ENCODE assay signal across 21 cellular contexts in genomic region chr2:193124820-193125219, GRCh38.
DNase-seq lines count a peak whose midpoint lies in the region; ATAC-seq, FAIRE-seq and TF ChIP-seq lines count a peak whose summit lies in the region.
"Had no signal": no experiment of that assay in that cellular context is flagged by ENCODE, and none has a peak within 500 bp of the region (broad histone marks: within the 10 kb centered on the region; RNA-seq: fewer than 3 reads in every experiment).

No MANE protein-coding gene starts in this region.

- H3K79me2 ChIP-seq in GM12878 (ENCODE audit: control insufficient read depth, insufficient read depth, low read length), result no peaks in the 10 kb centered on the region

- peak; percentile 66 for DNase-seq in HT-29 (ENCODE audit: low spot score)
- DNase-seq in GM12878 (ENCODE audit: low read depth, low spot score), result no peak
- no peak for DNase-seq in left colon
- no peak for DNase-seq in transverse colon
- DNase-seq in activated CD4-positive, CD25-positive, alpha-beta regulatory T cell (lab: John Stamatoyannopoulos, UW), result no peak
- DNase-seq in T-cell, result no peak
- DNase-seq in kidney, result no peak
- DNase-seq: ACHN; BE2C; C1 segment of cervical spinal cord; CD4-positive, CD25-positive, alpha-beta regulatory T cell; CD8-positive, alpha-beta memory T cell; COR-L47; DMS 273 treated with DMSO at 0.1 percent for 48 hours; DMS79; GDM1; HCEC 1CT had no signal

- H4K20me1 ChIP-seq in GM12878 (ENCODE audit: control insufficient read depth, insufficient read depth), result no peaks in the 10 kb centered on the region

- FAIRE-seq in GM12878 (lab: Jason Lieb, UNC), result peak; percentile 75
- FAIRE-seq in kidney (lab: Jason Lieb, UNC), result no peak
- FAIRE-seq: H54, HepG2 had no signal

- SMC1A ChIA-PET in GM12878 (lab: Charles Lee; ENCODE audit: uncharacterized antibody, unreplicated experiment), result interaction anchor here (1.0 kb wide), 1 partner anchor 8 kb away, joined by 3 read pairs; no protein-coding TSS in a partner anchor

- no peaks in the 10 kb centered on the region for H3K27me3 ChIP-seq in GM12878 (replicated peaks in 1 of 2; ENCODE audit: control insufficient read depth in 2 of 2, insufficient read depth in 2 of 2, low read length in 1 of 2)
- H3K27me3 ChIP-seq in transverse colon, result no peaks in the 10 kb centered on the region
- H3K27me3 ChIP-seq: BE2C had no signal

- H3K27ac Mint-ChIP-seq in T-cell, result no peak overlapping the region
- H3K27ac Mint-ChIP-seq: CD4-positive, CD25-positive, alpha-beta regulatory T cell; CD8-positive, alpha-beta memory T cell; GM23338; IgD-negative memory B cell had no signal

- no TSS peak for BruUV-seq in GM12878 (replicated peaks; lab: Mats Ljungman, UMichigan)

- CTCF ChIA-PET in GM12878 (lab: Yijun Ruan, JAX), result no interaction called here
- CTCF ChIA-PET in T-cell (lab: Charles Lee), result no interaction called here

- H3K27me3 Mint-ChIP-seq in T-cell, result no peaks in the 10 kb centered on the region
- H3K27me3 Mint-ChIP-seq: CD4-positive, CD25-positive, alpha-beta regulatory T cell; CD8-positive, alpha-beta memory T cell; IgD-negative memory B cell had no signal

- in situ Hi-C loops in GM12878 (cut with MboI), result no loop called here
- in situ Hi-C loops in transverse colon (cut with MboI; ENCODE audit: low pct_ligation_motif_present in 1 of 4, low pct_unique_long_range_greater_than_20kb in 1 of 4, low sequenced_read_pairs in 3 of 4), result no loop called here

- POLR2A ChIA-PET in GM12878 (lab: Charles Lee) (no interaction called here), T-cell (lab: Charles Lee) (no interaction called here)

- H3K9me3 ChIP-seq in GM12878 (replicated peaks; ENCODE audit: control insufficient read depth, insufficient read depth, low read length), result no peaks in the 10 kb centered on the region
- H3K9me3 ChIP-seq in transverse colon, result no peaks in the 10 kb centered on the region
- no peaks in the 10 kb centered on the region for H3K9me3 ChIP-seq in kidney (ENCODE audit: control insufficient read depth in 1 of 2, low read length in 2 of 2)
- H3K9me3 ChIP-seq: BE2C had no signal

- TF ChIP-seq CTCF in GM12878 (IDR thresholded peaks at IDR 0.05 in 2 of 3, conservative IDR thresholded peaks at IDR 0.05 in 1 of 3; ENCODE audit: control insufficient read depth in 2 of 3, extremely low read depth in 1 of 3, insufficient read depth in 1 of 3, low read depth in 3 of 3, low read length in 3 of 3) (no peak), transverse colon (IDR thresholded peaks at IDR 0.05) (no peak), kidney (IDR thresholded peaks at IDR 0.05; ENCODE audit: borderline replicate concordance, extremely low read depth, insufficient read depth) (no peak)

- RAD21 ChIA-PET in GM12878 (lab: Charles Lee; ENCODE audit: unreplicated experiment), result interaction anchor here (1.3 kb wide), 1 partner anchor 29 kb away, joined by 3 read pairs; no protein-coding TSS in a partner anchor

- TF ChIP-seq POLR2A in GM12878 (IDR thresholded peaks at IDR 0.05; ENCODE audit: low read depth, low read length), result no peak
- TF ChIP-seq POLR2A in transverse colon (IDR thresholded peaks at IDR 0.05), result no peak

- H3K4me3 ChIP-seq in GM12878 (no peak overlapping the region), transverse colon (no peak overlapping the region), kidney (ENCODE audit: low read length in 2 of 2) (no peak overlapping the region)
- H3K4me3 ChIP-seq: GM23338 had no signal

- no peak for TF ChIP-seq EP300 in GM12878 (IDR thresholded peaks at IDR 0.05; ENCODE audit: borderline replicate concordance in 1 of 2, control insufficient read depth in 1 of 2, low read depth in 2 of 2, low read length in 2 of 2)
- TF ChIP-seq EP300 in transverse colon (IDR thresholded peaks at IDR 0.05; ENCODE audit: low read depth), result peak; percentile 10

- H3K9me3 Mint-ChIP-seq in T-cell, result no peaks in the 10 kb centered on the region
- H3K9me3 Mint-ChIP-seq: GM23338, IgD-negative memory B cell had no signal

- no peaks in the 10 kb centered on the region for H3K36me3 Mint-ChIP-seq in T-cell
- H3K36me3 Mint-ChIP-seq: CD4-positive, CD25-positive, alpha-beta regulatory T cell; CD8-positive, alpha-beta memory T cell; IgD-negative memory B cell had no signal

- intact Hi-C loops in GM12878 (cut with micrococcal nuclease; ENCODE audit: unreplicated experiment) (no loop called here), left colon (cut with DNase I, micrococcal nuclease) (no loop called here), transverse colon (cut with DNase I; ENCODE audit: low total_unique reads) (no loop called here), kidney (cut with DNase I) (no loop called here)

- H2AFZ ChIP-seq in GM12878 (ENCODE audit: control insufficient read depth, low read depth, low read length), result no peak overlapping the region
- H2AFZ ChIP-seq: GM23338 had no signal

- H3K4me1 ChIP-seq in GM12878 (ENCODE audit: control insufficient read depth, insufficient read depth, low read length) (no peaks in the 10 kb centered on the region), transverse colon (peaks cover 0 to 10% (median 2%) of the 10 kb centered on the region in 4 donors), kidney (ENCODE audit: control insufficient read depth in 1 of 2, insufficient read depth in 1 of 2, low read depth in 1 of 2, low read length in 2 of 2) (no peaks in the 10 kb centered on the region)
- H3K4me1 ChIP-seq: BE2C had no signal

- ATAC-seq in GM12878 (no peak), left colon (peak; percentile 100), T-cell (replicated peaks in 1 of 4) (no peak)
- ATAC-seq: GM23338, HepG2 had no signal

- H3K4me2 ChIP-seq in GM12878 (ENCODE audit: control insufficient read depth, insufficient read depth), result no peak overlapping the region
- H3K4me2 ChIP-seq: GM23338 had no signal

- H3K9ac ChIP-seq in GM12878 (ENCODE audit: control insufficient read depth, insufficient read depth, low read length), result no peak overlapping the region
- no peak overlapping the region for H3K9ac ChIP-seq in kidney (ENCODE audit: low read length in 2 of 2)

- H3K4me3 Mint-ChIP-seq in T-cell, result no peak overlapping the region
- H3K4me3 Mint-ChIP-seq: CD4-positive, CD25-positive, alpha-beta regulatory T cell; CD8-positive, alpha-beta memory T cell; GM23338; IgD-negative memory B cell had no signal

- TF ChIP-seq RAD21 in GM12878 (IDR thresholded peaks at IDR 0.05; ENCODE audit: insufficient read depth, low read depth, low read length), result no peak

- H3K27ac ChIP-seq in GM12878 (ENCODE audit: control insufficient read depth, insufficient read depth) (no peak overlapping the region), transverse colon (peak overlapping the region in 2 of 4 donors; percentile 24 to 28), kidney (ENCODE audit: low read depth in 2 of 2, low read length in 2 of 2) (no peak overlapping the region)

- no peaks in the 10 kb centered on the region for H3K36me3 ChIP-seq in GM12878 (ENCODE audit: control insufficient read depth in 2 of 2, insufficient read depth in 2 of 2, low read length in 1 of 2)
- no peaks in the 10 kb centered on the region for H3K36me3 ChIP-seq in transverse colon
- H3K36me3 ChIP-seq in kidney (ENCODE audit: control insufficient read depth in 1 of 2, insufficient read depth in 2 of 2, low read length in 2 of 2), result no peaks in the 10 kb centered on the region
- H3K36me3 ChIP-seq: BE2C had no signal

- no peaks in the 10 kb centered on the region for H3K4me1 Mint-ChIP-seq in T-cell
- H3K4me1 Mint-ChIP-seq: CD4-positive, CD25-positive, alpha-beta regulatory T cell; CD8-positive, alpha-beta memory T cell; GM23338; IgD-negative memory B cell had no signal

TF ChIP-seq in GM12878, 131 proteins besides CTCF, POLR2A, EP300 and RAD21:
- no peak for TF ChIP-seq BCL11A (IDR thresholded peaks at IDR 0.05; ENCODE audit: low read depth, low read length)
- TF ChIP-seq CBFB (IDR thresholded peaks at IDR 0.05; ENCODE audit: low read depth), result no peak
- no peak for TF ChIP-seq GABPA (IDR thresholded peaks at IDR 0.05; ENCODE audit: low read depth)
- no peak for TF ChIP-seq JUNB (IDR thresholded peaks at IDR 0.05)
- TF ChIP-seq SREBF2 (IDR thresholded peaks at IDR 0.05; ENCODE audit: low read length), result no peak
- TF ChIP-seq GATAD2B (conservative IDR thresholded peaks at IDR 0.05; ENCODE audit: low read depth), result no peak
- TF ChIP-seq, protein P1, sequence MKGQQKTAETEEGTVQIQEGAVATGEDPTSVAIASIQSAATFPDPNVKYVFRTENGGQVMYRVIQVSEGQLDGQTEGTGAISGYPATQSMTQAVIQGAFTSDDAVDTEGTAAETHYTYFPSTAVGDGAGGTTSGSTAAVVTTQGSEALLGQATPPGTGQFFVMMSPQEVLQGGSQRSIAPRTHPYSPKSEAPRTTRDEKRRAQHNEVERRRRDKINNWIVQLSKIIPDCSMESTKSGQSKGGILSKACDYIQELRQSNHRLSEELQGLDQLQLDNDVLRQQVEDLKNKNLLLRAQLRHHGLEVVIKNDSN (IDR thresholded peaks at IDR 0.05; ENCODE audit: borderline replicate concordance, extremely low read length, insufficient read depth, low read depth, low read length), result no peak
